Comparison of ENCODE assay signal across 1 cellular context in genomic region chr12:101876861-101877815, GRCh38.
TF ChIP-seq lines count a peak whose summit lies in the region.

Gene DRAM1 (plus strand): TSS chr12:101877580. CDS start chr12:101877790, 210 bp downstream.

TF ChIP-seq in GM12878, 131 proteins besides CTCF, POLR2A, EP300 and RAD21 (continued from another document and continues in another):
- TF ChIP-seq E2F8 (IDR thresholded peaks at IDR 0.05; ENCODE audit: low read depth, partially characterized antibody) (no peak), TCF7 (IDR thresholded peaks at IDR 0.05; ENCODE audit: borderline replicate concordance) (no peak), TARDBP (IDR thresholded peaks at IDR 0.05; ENCODE audit: borderline replicate concordance) (no peak; the same call in 1 of the 2 replicates), MLLT1 (IDR thresholded peaks at IDR 0.05) (no peak), ZNF207 (IDR thresholded peaks at IDR 0.05; ENCODE audit: borderline replicate concordance) (peak; percentile 52; the same call in 1 of the 2 replicates), SREBF2 (IDR thresholded peaks at IDR 0.05; ENCODE audit: low read length) (no peak), JUND (IDR thresholded peaks at IDR 0.05; ENCODE audit: low read depth, low read length) (no peak; the same call in 1 of the 2 replicates), PKNOX1 (IDR thresholded peaks at IDR 0.05) (no peak), BRCA1 (IDR thresholded peaks at IDR 0.05; ENCODE audit: low read depth, low read length) (no peak), MYC (IDR thresholded peaks at IDR 0.05; ENCODE audit: insufficient read depth, insufficient read length, insufficient replicate concordance, low read length, severe bottlenecking) (no peak), USF2 (IDR thresholded peaks at IDR 0.05; ENCODE audit: borderline replicate concordance, low read depth, low read length) (no peak), GABPA (IDR thresholded peaks at IDR 0.05; ENCODE audit: low read depth) (no peak), BCL11A (IDR thresholded peaks at IDR 0.05; ENCODE audit: low read depth, low read length) (no peak; the same call in 1 of the 2 replicates), EGR1 (IDR thresholded peaks at IDR 0.05; ENCODE audit: borderline replicate concordance in 1 of 2, low read depth in 2 of 2, low read length in 2 of 2) (peak in 1 of 2 experiments; percentile 31; a peak in 1 of 3 replicates), NR2C2 (IDR thresholded peaks at IDR 0.05; ENCODE audit: borderline replicate concordance, control insufficient read depth, insufficient read length, low read depth) (no peak), MTA2 (IDR thresholded peaks at IDR 0.05; ENCODE audit: low read depth) (no peak), IKZF1 (conservative IDR thresholded peaks at IDR 0.05) (peak; percentile 91), PRDM15 (CRISPR knock-in tag; IDR thresholded peaks at IDR 0.05) (no peak), ATF2 (IDR thresholded peaks at IDR 0.05; ENCODE audit: low read length) (no peak), REST (IDR thresholded peaks at IDR 0.05; ENCODE audit: low read depth, low read length) (no peak), CBFB (IDR thresholded peaks at IDR 0.05; ENCODE audit: low read depth) (peak; percentile 1; the same call in 1 of the 2 replicates), PAX5 (IDR thresholded peaks at IDR 0.05; ENCODE audit: borderline replicate concordance, low read depth, low read length) (peak; percentile 26; the same call in 1 of the 2 replicates), WRNIP1 (IDR thresholded peaks at IDR 0.05; ENCODE audit: borderline replicate concordance, low read depth, low read length) (no peak), SIX5 (IDR thresholded peaks at IDR 0.05; ENCODE audit: low read depth, low read length, severe bottlenecking) (no peak), TCF3 (IDR thresholded peaks at IDR 0.05; ENCODE audit: borderline replicate concordance, insufficient read depth, low read depth, low read length) (no peak), ZBTB11 (CRISPR knock-in tag; IDR thresholded peaks at IDR 0.05) (peak; percentile 18; the same call in 1 of the 2 replicates), RELA (IDR thresholded peaks at IDR 0.05; ENCODE audit: borderline replicate concordance, partially characterized antibody) (peak; percentile 79), ATF3 (IDR thresholded peaks at IDR 0.05; ENCODE audit: borderline replicate concordance, extremely low read depth, low read depth, low read length) (no peak), E4F1 (IDR thresholded peaks at IDR 0.05; ENCODE audit: borderline replicate concordance, partially characterized antibody) (no peak), SMAD5 (IDR thresholded peaks at IDR 0.05; ENCODE audit: low read depth) (0 out of 2 replicates have a peak, but pooled peaks have one; percentile 37), KAT2A (conservative IDR thresholded peaks at IDR 0.05; ENCODE audit: control insufficient read depth, low read depth, low read length) (no peak), GATAD2B (conservative IDR thresholded peaks at IDR 0.05; ENCODE audit: low read depth) (peak; percentile 88; the same call in 1 of the 2 replicates)
